7 cellular contexts compared by ENCODE assay signal in the genomic region with DNA sequence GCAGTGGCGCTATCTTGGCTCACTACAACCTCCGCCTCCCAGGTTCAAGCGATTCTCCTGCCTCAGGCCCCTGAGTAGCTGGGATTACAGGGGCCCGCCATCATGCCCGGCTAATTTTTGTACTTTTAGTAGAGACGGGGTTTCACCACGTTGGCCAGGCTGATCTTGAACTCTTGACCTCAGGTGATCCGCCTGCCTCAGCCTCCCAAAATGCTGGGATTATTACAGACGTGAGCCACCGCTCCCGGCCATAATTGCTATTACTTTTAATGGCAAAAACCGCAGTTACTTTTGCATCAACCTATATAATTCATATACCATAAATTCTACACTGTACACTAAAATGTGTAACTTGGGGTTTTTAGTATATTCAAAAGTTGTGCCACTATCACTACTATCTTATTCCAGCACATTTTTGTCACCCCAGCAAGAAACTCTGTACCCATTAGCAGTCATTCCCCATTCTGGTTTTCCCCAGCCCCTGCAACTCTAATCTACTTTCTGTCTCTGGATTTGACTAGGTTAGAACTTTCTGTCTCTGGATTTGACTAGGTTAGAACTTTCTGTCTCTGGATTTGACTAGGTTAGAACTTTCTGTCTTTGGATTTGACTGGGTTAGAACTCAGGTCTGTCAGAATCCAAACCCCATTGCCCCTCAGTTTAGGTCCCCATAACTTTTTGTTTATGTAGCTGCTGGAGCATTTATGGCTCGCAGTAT. TPM values are rescaled to one million over a fixed set of nuclear protein-coding genes. Genes with fewer than 3 reads are reported as not detected.
DNase-seq lines count a peak whose midpoint lies in the region; ATAC-seq, FAIRE-seq and TF ChIP-seq lines count a peak whose summit lies in the region.
"Not testable (repeated sequence)": the region's sequence is repeated elsewhere in the genome, so short reads cannot be mapped to it uniquely, and the experiment has no call there.

No MANE protein-coding gene starts in this region.

- H3K27me3 Mint-ChIP-seq in T-helper 2 cell treated with Interferon-gamma antibody and Interleukin-4, amounts not matched to agents 5 μg/mL and 100 μg/mL, for 36 hours (ENCODE audit: low read depth); activated CD8-positive, alpha-beta T cell treated with anti-CD3 and anti-CD28 coated beads for 36 hours; central memory CD8-positive, alpha-beta T cell: not testable (repeated sequence)

- intact Hi-C loops in activated CD8-positive, alpha-beta T cell treated with anti-CD3 and anti-CD28 coated beads for 36 hours (cut with micrococcal nuclease) = loop anchor here (5.0 kb wide), 1 partner anchor 35 kb away; no protein-coding TSS in a partner anchor

- not testable (repeated sequence) for H3K27ac Mint-ChIP-seq in T-helper 2 cell treated with Interferon-gamma antibody and Interleukin-4, amounts not matched to agents 5 μg/mL and 100 μg/mL, for 36 hours
- H3K27ac Mint-ChIP-seq in activated CD8-positive, alpha-beta T cell treated with anti-CD3 and anti-CD28 coated beads for 36 hours = peak overlapping the region; percentile 11
- peak overlapping the region; percentile 53 for H3K27ac Mint-ChIP-seq in central memory CD8-positive, alpha-beta T cell (ENCODE audit: low read depth)

- not testable (repeated sequence) for H3K4me3 Mint-ChIP-seq in T-helper 2 cell treated with Interferon-gamma antibody and Interleukin-4, amounts not matched to agents 5 μg/mL and 100 μg/mL, for 36 hours; activated CD8-positive, alpha-beta T cell treated with anti-CD3 and anti-CD28 coated beads for 36 hours
- peak overlapping the region; percentile 10 for H3K4me3 Mint-ChIP-seq in central memory CD8-positive, alpha-beta T cell

- not testable (repeated sequence) for TF ChIP-seq POLR2A in GM12891 (IDR thresholded peaks at IDR 0.05; ENCODE audit: low read depth, low read length)

- CTCF ChIA-PET in activated CD8-positive, alpha-beta T cell treated with anti-CD3 and anti-CD28 coated beads for 36 hours (lab: Charles Lee) = interaction anchor here (0.8 to 3.3 kb wide), 7 partner anchors 10 to 85 kb away, joined by 3 to 9 read pairs (median 4); no protein-coding TSS in a partner anchor

- not testable (repeated sequence) for FAIRE-seq in GM12891 (lab: Jason Lieb, UNC)

- not testable (repeated sequence) for TF ChIP-seq CTCF in activated CD8-positive, alpha-beta T cell treated with anti-CD3 and anti-CD28 coated beads for 36 hours (IDR thresholded peaks at IDR 0.05)

- DNase-seq in GM12891 (ENCODE audit: insufficient read length, low spot score); central memory CD8-positive, alpha-beta T cell (ENCODE audit: low spot score in 2 of 2): not testable (repeated sequence)
- peak; percentile 60 for DNase-seq in T-helper 2 cell treated with Interferon-gamma antibody and Interleukin-4, amounts not matched to agents 5 μg/mL and 100 μg/mL, for 36 hours (ENCODE audit: low spot score)
- DNase-seq in activated CD8-positive, alpha-beta T cell treated with anti-CD3 and anti-CD28 coated beads for 36 hours = peak; percentile 58
- DNase-seq in activated naive CD4-positive, alpha-beta T cell treated with Interleukin-2 at 50 U/mL for 16 hours = peak; percentile 46
- peak; percentile 30 to 47 (median 35) for DNase-seq in stimulated activated CD4-positive, alpha-beta T cell treated with anti-CD3 and anti-CD28 coated beads, Interleukin-12 subunit alpha, Interleukin-12 subunit beta, amount 100 ng/mL, for 48 hours (ENCODE audit: low read depth in 2 of 3, low spot score in 1 of 3)
- DNase-seq in stimulated activated CD8-positive, alpha-beta memory T cell treated with anti-CD3 and anti-CD28 coated beads, Interleukin-4, amount 100 ng/mL, for 48 hours = peak; percentile 46

- POLR2A ChIA-PET in activated CD8-positive, alpha-beta T cell treated with anti-CD3 and anti-CD28 coated beads for 36 hours (lab: Charles Lee) = interaction anchor here (0.5 to 2.9 kb wide), 6 partner anchors 9 to 72 kb away, joined by 3 to 10 read pairs (median 3); a partner anchor contains a TSS

- ATAC-seq in activated CD8-positive, alpha-beta T cell treated with anti-CD3 and anti-CD28 coated beads for 36 hours = peak; percentile 84
- not testable (repeated sequence) for ATAC-seq in central memory CD8-positive, alpha-beta T cell (replicated peaks; ENCODE audit: extremely low read depth, poor library complexity, severe bottlenecking)

- H3K36me3 Mint-ChIP-seq in T-helper 2 cell treated with Interferon-gamma antibody and Interleukin-4, amounts not matched to agents 5 μg/mL and 100 μg/mL, for 36 hours (ENCODE audit: low read depth); activated CD8-positive, alpha-beta T cell treated with anti-CD3 and anti-CD28 coated beads for 36 hours (ENCODE audit: low read depth); central memory CD8-positive, alpha-beta T cell (ENCODE audit: insufficient read depth): not testable (repeated sequence)

- H3K4me1 Mint-ChIP-seq in T-helper 2 cell treated with Interferon-gamma antibody and Interleukin-4, amounts not matched to agents 5 μg/mL and 100 μg/mL, for 36 hours (ENCODE audit: low read depth) = peaks cover 16% of the 10 kb centered on the region
- H3K4me1 Mint-ChIP-seq in activated CD8-positive, alpha-beta T cell treated with anti-CD3 and anti-CD28 coated beads for 36 hours (ENCODE audit: low read depth) = peaks cover 61% of the 10 kb centered on the region
- peaks cover 68% of the 10 kb centered on the region for H3K4me1 Mint-ChIP-seq in central memory CD8-positive, alpha-beta T cell

- not testable (repeated sequence) for H3K9me3 Mint-ChIP-seq in T-helper 2 cell treated with Interferon-gamma antibody and Interleukin-4, amounts not matched to agents 5 μg/mL and 100 μg/mL, for 36 hours; activated CD8-positive, alpha-beta T cell treated with anti-CD3 and anti-CD28 coated beads for 36 hours; central memory CD8-positive, alpha-beta T cell

TF ChIP-seq in GM12891, 5 proteins besides CTCF, POLR2A, EP300 and RAD21:
- 0 out of 2 replicates have a peak, but pooled peaks have one; percentile 46 for TF ChIP-seq POU2F2 (IDR thresholded peaks at IDR 0.05; ENCODE audit: low read depth, low read length)
TF ChIP-seq in GM12891: peak in this region for 1; not testable (repeated sequence) for 4.

RNA-seq across cellular contexts. Expression of a gene that starts 47.9 kb away (rescaled TPM):
- 4.6 TPM for polyA plus RNA-seq in GM12891 (2012; ENCODE audit: low read depth, missing spikeins)
- 10 to 100 TPM; 74.9 to 80.3 TPM for total RNA-seq in activated CD8-positive, alpha-beta T cell treated with anti-CD3 and anti-CD28 coated beads for 36 hours
